In genomic region chr12:22505826-22506225, GRCh38 we compare ENCODE assay signal across 28 cellular contexts.
"Had no signal": no experiment of that assay in that cellular context is flagged by ENCODE, and none has a peak within 500 bp of the region (broad histone marks: within the 10 kb centered on the region; RNA-seq: fewer than 3 reads in every experiment).

No MANE protein-coding gene starts in this region.

- H3K36me3 ChIP-seq: neural progenitor cell, ovary, prostate gland, thyroid gland had no signal

- H3K27me3 ChIP-seq: heart left ventricle, hepatocyte, neural progenitor cell, neutrophil, ovary, sigmoid colon, stomach, testis, thyroid gland, transverse colon, upper lobe of right lung had no signal

- H3K36me3 Mint-ChIP-seq: natural killer cell had no signal

- H3K4me3 ChIP-seq: heart left ventricle, hepatocyte, left ventricle myocardium inferior, lung, mucosa of descending colon, neural progenitor cell, ovary, prostate gland, sigmoid colon, smooth muscle cell, stomach, testis, thyroid gland, transverse colon, upper lobe of right lung had no signal

- H3K9ac ChIP-seq: neural progenitor cell had no signal

- H3K4me1 Mint-ChIP-seq: natural killer cell; nephron progenitor cell; neural progenitor cell; stimulated activated naive B cell treated with anti-CD40 and anti-IgM and Interleukin-4, amounts not matched to agents 10 μg/mL and 1 μg/mL and 100 μg/mL, for 72 hours had no signal

- H3K79me2 ChIP-seq: hepatocyte had no signal

- H3K27me3 Mint-ChIP-seq: stimulated activated naive B cell treated with anti-CD40 and anti-IgM and Interleukin-4, amounts not matched to agents 10 μg/mL and 1 μg/mL and 100 μg/mL, for 72 hours had no signal

- H3K27ac ChIP-seq: heart left ventricle, hepatocyte, left ventricle myocardium inferior, neural progenitor cell, neutrophil, ovary, prostate gland, sigmoid colon, stomach, testis, thyroid gland, transverse colon, upper lobe of right lung had no signal

- H2AFZ ChIP-seq: hepatocyte, neural progenitor cell had no signal

- H3K9me3 Mint-ChIP-seq: natural killer cell; nephron progenitor cell; neural progenitor cell; stimulated activated naive B cell treated with anti-CD40 and anti-IgM and Interleukin-4, amounts not matched to agents 10 μg/mL and 1 μg/mL and 100 μg/mL, for 72 hours had no signal

- H3K9me3 ChIP-seq: heart left ventricle, left ventricle myocardium inferior, mucosa of descending colon, neutrophil, ovary, prostate gland, sigmoid colon, stomach, testis, thyroid gland, transverse colon, upper lobe of right lung had no signal

- H3K4me1 ChIP-seq: heart left ventricle, left ventricle myocardium inferior, neural progenitor cell, prostate gland, sigmoid colon, stomach, testis, thyroid gland, transverse colon, upper lobe of right lung had no signal

- H3K27ac Mint-ChIP-seq: natural killer cell; nephron progenitor cell; neural progenitor cell; stimulated activated naive B cell treated with anti-CD40 and anti-IgM and Interleukin-4, amounts not matched to agents 10 μg/mL and 1 μg/mL and 100 μg/mL, for 72 hours had no signal

- ATAC-seq: heart left ventricle; mucosa of descending colon; natural killer cell; right cardiac atrium; stimulated activated naive B cell treated with anti-CD40 and anti-IgM and Interleukin-4, amounts not matched to agents 10 μg/mL and 1 μg/mL and 100 μg/mL, for 72 hours; stimulated activated naive CD8-positive, alpha-beta T cell treated with anti-CD3 and anti-CD28 coated beads, Interleukin-15, Interleukin-2, amounts not matched to agents 100 U/mL and 50 U/mL, for 24 hours; upper lobe of right lung had no signal

- H3K4me3 Mint-ChIP-seq: natural killer cell; nephron progenitor cell; neural progenitor cell; stimulated activated naive B cell treated with anti-CD40 and anti-IgM and Interleukin-4, amounts not matched to agents 10 μg/mL and 1 μg/mL and 100 μg/mL, for 72 hours had no signal

- H3K4me2 ChIP-seq: hepatocyte, neural progenitor cell, smooth muscle cell had no signal

- DNase-seq: heart left ventricle; islet precursor cell; left ventricle myocardium inferior; mesendoderm; midbrain; mucosa of descending colon; natural killer cell; nephron progenitor cell; occipital lobe; ovary; retina; right cardiac atrium; sigmoid colon; stimulated activated CD4-positive, alpha-beta T cell treated with anti-CD3 and anti-CD28 coated beads, Interleukin-2, amount 100 ng/mL, for 24 hours; stimulated activated CD4-positive, alpha-beta T cell treated with anti-CD3 and anti-CD28 coated beads, Interleukin-4, amount 100 ng/mL, for 1 hour; stimulated activated naive B cell treated with anti-CD40 and anti-IgM and Interleukin-4, amounts not matched to agents 10 μg/mL and 1 μg/mL and 100 μg/mL, for 72 hours; stimulated activated naive CD8-positive, alpha-beta T cell treated with anti-CD3 and anti-CD28 coated beads, Interleukin-15, Interleukin-2, amounts not matched to agents 100 U/mL and 50 U/mL, for 24 hours; stomach; testis; thyroid gland; transverse colon; upper lobe of right lung had no signal
